Comparison of ENCODE assay signal across 31 cellular contexts in the genomic region with DNA sequence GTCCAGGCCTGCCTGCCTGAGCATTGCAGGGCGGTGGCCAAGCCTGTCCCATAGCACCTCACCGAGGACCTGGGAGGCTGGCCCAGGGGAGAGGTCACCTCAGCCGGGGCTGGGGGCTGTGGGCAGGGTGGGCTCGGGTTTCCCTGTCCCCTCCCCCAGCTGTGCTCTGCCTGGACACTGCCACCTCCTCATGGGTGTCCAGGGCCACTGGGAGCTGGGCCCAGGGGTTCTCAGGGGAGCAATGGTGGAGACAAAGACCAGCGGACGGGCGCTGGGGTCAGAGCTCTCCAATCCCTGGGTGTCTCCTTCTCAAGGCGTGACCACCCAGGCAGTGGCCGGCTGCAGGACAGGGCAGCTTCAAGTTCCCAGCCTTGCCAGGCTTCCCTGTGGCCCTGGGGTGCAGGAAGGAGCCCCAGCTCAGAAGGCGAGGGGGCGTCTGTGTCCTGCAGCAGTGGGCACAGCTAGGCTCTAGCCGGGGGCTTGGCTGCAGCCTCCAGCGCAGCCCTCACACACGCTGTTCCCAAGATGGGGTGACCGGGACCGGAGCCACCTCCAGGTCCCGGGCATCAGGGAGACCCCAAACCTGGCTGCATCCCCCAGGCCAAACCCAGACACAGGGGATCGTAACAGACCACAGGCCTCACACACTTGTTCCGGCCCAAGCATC. TPM values are rescaled to one million over a fixed set of nuclear protein-coding genes. Genes with fewer than 3 reads are reported as not detected.
"Had no signal": no experiment of that assay in that cellular context is flagged by ENCODE, and none has a peak within 500 bp of the region (broad histone marks: within the 10 kb centered on the region; RNA-seq: fewer than 3 reads in every experiment).

No MANE protein-coding gene starts in this region.

- DNase-seq: activated CD4-positive, alpha-beta memory T cell treated with anti-CD3 and anti-CD28 coated beads for 36 hours; activated CD4-positive, alpha-beta T cell treated with anti-CD3 and anti-CD28 coated beads, Interleukin-2, amount 10 ng/mL, durations not matched to agents 24 days and 14 days; activated CD4-positive, CD25-positive, alpha-beta regulatory T cell treated with anti-CD3 and anti-CD28 coated beads, Interleukin-2, amount 50 U/mL, for 72 hours; activated CD8-positive, alpha-beta memory T cell treated with anti-CD3 and anti-CD28 coated beads, Interleukin-2, amount 50 U/mL, for 4 hours; activated effector memory CD4-positive, alpha-beta T cell treated with anti-CD3 and anti-CD28 coated beads, Interleukin-2, amount 50 U/mL, for 16 hours; activated naive CD4-positive, alpha-beta T cell treated with anti-CD3 and anti-CD28 coated beads for 36 hours; activated naive CD8-positive, alpha-beta T cell treated with anti-CD3 and anti-CD28 coated beads for 36 hours; activated T-cell treated with anti-CD3 and anti-CD28 coated beads, Interleukin-2, amount 50 U/mL, for 1 hour; adrenal gland; aorta; body of pancreas; cortex of kidney; foreskin fibroblast; naive B cell; nephron progenitor cell; retina; stimulated activated CD4-positive, alpha-beta T cell treated with anti-CD3 and anti-CD28 coated beads, Interleukin-1b, Interleukin-23, amount 100 ng/mL, for 48 hours; stimulated activated CD4-positive, alpha-beta T cell treated with anti-CD3 and anti-CD28 coated beads, Interleukin-4, amount 100 ng/mL, for 4 hours; stimulated activated CD8-positive, alpha-beta memory T cell treated with anti-CD3 and anti-CD28 coated beads, Interleukin-4, amount 100 ng/mL, for 48 hours; stimulated activated naive CD8-positive, alpha-beta T cell treated with anti-CD3 and anti-CD28 coated beads, Interleukin-15, amount 100 ng/mL, for 72 hours; substantia nigra; T-helper 17 cell; T1000; upper lobe of right lung had no signal

- H3K9me3 Mint-ChIP-seq: activated CD4-positive, alpha-beta memory T cell treated with anti-CD3 and anti-CD28 coated beads for 36 hours; activated CD4-positive, alpha-beta T cell treated with anti-CD3 and anti-CD28 coated beads, Interleukin-2, amount 10 ng/mL, durations not matched to agents 24 days and 14 days; activated naive CD4-positive, alpha-beta T cell treated with anti-CD3 and anti-CD28 coated beads for 36 hours; activated naive CD8-positive, alpha-beta T cell treated with anti-CD3 and anti-CD28 coated beads for 36 hours; activated T-helper 1 cell treated with anti-CD3 and anti-CD28 coated beads, Interleukin-12 subunit alpha, Interleukin-12 subunit beta, Interleukin-2, Interleukin-4 antibody, amounts not matched to agents 30 ng/mL and 10 ng/mL and 1 ng/mL, durations not matched to agents 14 hours and 24 hours and 36 hours; mesothelial cell of epicardium; nephron progenitor cell; stimulated activated naive CD8-positive, alpha-beta T cell treated with anti-CD3 and anti-CD28 coated beads, Interleukin-15, amount 100 ng/mL, for 72 hours had no signal

- H3K27ac ChIP-seq: adrenal gland, body of pancreas, cardiac muscle cell, pancreas, prostate gland, upper lobe of right lung had no signal

- H3K4me3 Mint-ChIP-seq: activated CD4-positive, alpha-beta memory T cell treated with anti-CD3 and anti-CD28 coated beads for 36 hours; activated CD4-positive, alpha-beta T cell treated with anti-CD3 and anti-CD28 coated beads, Interleukin-2, amount 10 ng/mL, durations not matched to agents 24 days and 14 days; activated naive CD4-positive, alpha-beta T cell treated with anti-CD3 and anti-CD28 coated beads for 36 hours; activated naive CD8-positive, alpha-beta T cell treated with anti-CD3 and anti-CD28 coated beads for 36 hours; activated T-helper 1 cell treated with anti-CD3 and anti-CD28 coated beads, Interleukin-12 subunit alpha, Interleukin-12 subunit beta, Interleukin-2, Interleukin-4 antibody, amounts not matched to agents 30 ng/mL and 10 ng/mL and 1 ng/mL, durations not matched to agents 14 hours and 24 hours and 36 hours; mesothelial cell of epicardium; nephron progenitor cell; stimulated activated memory B cell treated with anti-CD40 and anti-IgM and Interleukin-4, amounts not matched to agents 10 μg/mL and 1 μg/mL and 100 μg/mL, for 72 hours; stimulated activated naive CD8-positive, alpha-beta T cell treated with anti-CD3 and anti-CD28 coated beads, Interleukin-15, amount 100 ng/mL, for 72 hours; T-helper 17 cell had no signal

- H3K4me1 ChIP-seq: adrenal gland, body of pancreas, pancreas, prostate gland had no signal

- H3K27ac Mint-ChIP-seq: activated CD4-positive, alpha-beta memory T cell treated with anti-CD3 and anti-CD28 coated beads for 36 hours; activated CD4-positive, alpha-beta T cell treated with anti-CD3 and anti-CD28 coated beads, Interleukin-2, amount 10 ng/mL, durations not matched to agents 24 days and 14 days; activated naive CD4-positive, alpha-beta T cell treated with anti-CD3 and anti-CD28 coated beads for 36 hours; activated naive CD8-positive, alpha-beta T cell treated with anti-CD3 and anti-CD28 coated beads for 36 hours; activated T-helper 1 cell treated with anti-CD3 and anti-CD28 coated beads, Interleukin-12 subunit alpha, Interleukin-12 subunit beta, Interleukin-2, Interleukin-4 antibody, amounts not matched to agents 30 ng/mL and 10 ng/mL and 1 ng/mL, durations not matched to agents 14 hours and 24 hours and 36 hours; mesothelial cell of epicardium; nephron progenitor cell; stimulated activated memory B cell treated with anti-CD40 and anti-IgM and Interleukin-4, amounts not matched to agents 10 μg/mL and 1 μg/mL and 100 μg/mL, for 72 hours; stimulated activated naive CD8-positive, alpha-beta T cell treated with anti-CD3 and anti-CD28 coated beads, Interleukin-15, amount 100 ng/mL, for 72 hours; T-helper 17 cell had no signal

- H3K27me3 Mint-ChIP-seq: T-helper 17 cell had no signal

- ATAC-seq: body of pancreas; pancreas; stimulated activated memory B cell treated with anti-CD40 and anti-IgM and Interleukin-4, amounts not matched to agents 10 μg/mL and 1 μg/mL and 100 μg/mL, for 72 hours; T-helper 17 cell had no signal

- H3K36me3 ChIP-seq: adrenal gland, cardiac muscle cell, pancreas, prostate gland, upper lobe of right lung had no signal

- H3K4me3 ChIP-seq: adrenal gland, body of pancreas, cardiac muscle cell, pancreas, prostate gland, smooth muscle cell, upper lobe of right lung had no signal

- H3K36me3 Mint-ChIP-seq: activated CD4-positive, alpha-beta memory T cell treated with anti-CD3 and anti-CD28 coated beads for 36 hours; activated naive CD8-positive, alpha-beta T cell treated with anti-CD3 and anti-CD28 coated beads for 36 hours; mesothelial cell of epicardium; stimulated activated memory B cell treated with anti-CD40 and anti-IgM and Interleukin-4, amounts not matched to agents 10 μg/mL and 1 μg/mL and 100 μg/mL, for 72 hours had no signal

- H3K9me3 ChIP-seq: adrenal gland, body of pancreas, pancreas, prostate gland, upper lobe of right lung had no signal

- H3K4me2 ChIP-seq: smooth muscle cell had no signal

- H3K27me3 ChIP-seq: body of pancreas, pancreas, upper lobe of right lung had no signal

RNA-seq across cellular contexts. Expression of a gene that starts 29.0 kb away (rescaled TPM):
- total RNA-seq: cardiac muscle cell had no signal
- polyA plus RNA-seq: smooth muscle cell had no signal
